Comparison of ENCODE assay signal across 14 cellular contexts in the genomic region with DNA sequence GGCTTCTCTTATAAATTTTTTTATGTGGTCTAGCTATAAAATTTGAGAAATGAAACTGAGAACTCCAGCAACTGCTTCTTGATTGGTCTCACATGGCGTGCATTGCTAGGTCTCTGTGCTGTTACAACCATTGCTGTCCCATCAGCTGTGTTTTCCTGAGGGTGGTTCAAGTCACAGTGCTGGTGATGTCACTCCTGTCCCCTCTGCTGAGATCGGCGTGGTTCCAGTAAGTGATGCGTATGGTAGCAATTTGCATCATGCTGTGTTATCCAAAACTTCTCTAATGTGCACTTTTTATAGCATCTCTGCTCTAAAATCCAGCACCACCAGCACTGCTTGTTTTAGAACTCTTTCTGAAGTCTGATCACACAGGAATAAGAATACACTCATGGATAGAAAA.
DNase-seq lines count a peak whose midpoint lies in the region; ATAC-seq and TF ChIP-seq lines count a peak whose summit lies in the region.
"Had no signal": no experiment of that assay in that cellular context is flagged by ENCODE, and none has a peak within 500 bp of the region (broad histone marks: within the 10 kb centered on the region; RNA-seq: fewer than 3 reads in every experiment).

No MANE protein-coding gene starts in this region.

- peak; percentile 68 to 74 for ATAC-seq in right cardiac atrium
- ATAC-seq: body of pancreas, GM23338 had no signal

- no peaks in the 10 kb centered on the region for H3K36me3 ChIP-seq in SU-DHL-6 (ENCODE audit: low read length)
- no peaks in the 10 kb centered on the region for H3K36me3 ChIP-seq in testis (ENCODE audit: low read depth, missing control alignments)
- H3K36me3 ChIP-seq: sigmoid colon, thoracic aorta had no signal

- WGBS in right cardiac atrium, result 74% methylated on average over 4 of the region's 4 CpGs
- 87 to 91% methylated on average over 4 of the region's 4 CpGs for WGBS in testis, 2 donors

- H2AFZ ChIP-seq in SU-DHL-6 (ENCODE audit: low read depth, low read length, severe bottlenecking), result peak overlapping the region; percentile 52
- H2AFZ ChIP-seq: GM23338 had no signal

- H3K27me3 ChIP-seq in SU-DHL-6 (ENCODE audit: low read length), result no peaks in the 10 kb centered on the region
- no peaks in the 10 kb centered on the region for H3K27me3 ChIP-seq in right cardiac atrium (ENCODE audit: control insufficient read depth, insufficient read depth)
- no peaks in the 10 kb centered on the region for H3K27me3 ChIP-seq in testis
- H3K27me3 ChIP-seq: body of pancreas, sigmoid colon had no signal

- H3K79me2 ChIP-seq in SU-DHL-6 (ENCODE audit: insufficient read depth, low read length), result no peaks in the 10 kb centered on the region

- no peaks in the 10 kb centered on the region for H3K9me3 ChIP-seq in SU-DHL-6 (ENCODE audit: insufficient read depth, low read length)
- H3K9me3 ChIP-seq in right cardiac atrium (ENCODE audit: control insufficient read depth, low read length), result no peaks in the 10 kb centered on the region
- H3K9me3 ChIP-seq in testis, result no peaks in the 10 kb centered on the region
- H3K9me3 ChIP-seq: body of pancreas, sigmoid colon, thoracic aorta had no signal

- DNase-seq in HFF-Myc (ENCODE audit: extremely low read depth, low read depth) (peak; percentile 30), right cardiac atrium (peak in 1 of 3 donors; percentile 41), testis (peak; percentile 28), superior temporal gyrus (ENCODE audit: extremely low spot score) (no peak), coronary artery (ENCODE audit: low spot score) (no peak), GM19238 (ENCODE audit: insufficient read length, low spot score) (no peak)
- DNase-seq: activated CD4-positive, alpha-beta T cell treated with anti-CD3 and anti-CD28 coated beads for 1 hour; NCI-H1436 treated with DMSO at 0.1 percent for 48 hours; NCI-H748 treated with DMSO at 0.1 percent for 48 hours; sigmoid colon had no signal

- H3K4me2 ChIP-seq in SU-DHL-6 (ENCODE audit: low read depth, low read length, poor library complexity, severe bottlenecking), result peak overlapping the region; percentile 26
- H3K4me2 ChIP-seq: GM23338 had no signal

- TF ChIP-seq POLR2A in testis (IDR thresholded peaks at IDR 0.05), result no peak

- no peak overlapping the region for H3K9ac ChIP-seq in SU-DHL-6 (ENCODE audit: low read length)

- no peaks in the 10 kb centered on the region for H4K20me1 ChIP-seq in SU-DHL-6 (ENCODE audit: low read depth, low read length)

- no peaks in the 10 kb centered on the region for H3K4me1 ChIP-seq in right cardiac atrium (ENCODE audit: control insufficient read depth, insufficient read depth, low read length)
- no peaks in the 10 kb centered on the region for H3K4me1 ChIP-seq in testis
- H3K4me1 ChIP-seq: body of pancreas, sigmoid colon had no signal

- no peak overlapping the region for H3K27ac ChIP-seq in SU-DHL-6 (ENCODE audit: low read depth, low read length)
- H3K27ac ChIP-seq in right cardiac atrium (ENCODE audit: low read length), result no peak overlapping the region
- no peak overlapping the region for H3K27ac ChIP-seq in testis
- H3K27ac ChIP-seq in coronary artery, result no peak overlapping the region
- H3K27ac ChIP-seq: body of pancreas, sigmoid colon, thoracic aorta had no signal

- H3K9me2 ChIP-seq in SU-DHL-6 (replicated peaks; ENCODE audit: insufficient read depth, low read length), result no peaks in the 10 kb centered on the region

- TF ChIP-seq CTCF in HFF-Myc (IDR thresholded peaks at IDR 0.05; ENCODE audit: low read depth, low read length, missing control alignments) (no peak), SU-DHL-6 (IDR thresholded peaks at IDR 0.05; ENCODE audit: insufficient read depth, low read length, poor library complexity, severe bottlenecking) (no peak), testis (IDR thresholded peaks at IDR 0.05) (no peak), coronary artery (IDR thresholded peaks at IDR 0.05) (no peak)

- H3K4me3 ChIP-seq in HFF-Myc (replicated peaks; ENCODE audit: low read depth, low read length), result no peak overlapping the region
- no peak overlapping the region for H3K4me3 ChIP-seq in SU-DHL-6 (ENCODE audit: insufficient read depth, low read length, poor library complexity, severe bottlenecking)
- no peak overlapping the region for H3K4me3 ChIP-seq in right cardiac atrium (ENCODE audit: low read length)
- no peak overlapping the region for H3K4me3 ChIP-seq in testis
- H3K4me3 ChIP-seq in coronary artery, result no peak overlapping the region
- H3K4me3 ChIP-seq: body of pancreas, GM23338, sigmoid colon, thoracic aorta had no signal

- no peaks in the 10 kb centered on the region for H3F3A ChIP-seq in SU-DHL-6 (ENCODE audit: insufficient read depth)

- intact Hi-C loops in right cardiac atrium (cut with DNase I), result no loop called here
- intact Hi-C loops in testis (cut with DNase I; ENCODE audit: low total_unique reads), result no loop called here

Comparison
In these comparisons a context has a peak if more than half of its experiments do, and no peak if none do; other contexts are left out.
1. DNase-seq: peak in HFF-Myc (single experiment) and testis (single experiment); none in superior temporal gyrus (single experiment), coronary artery (single experiment) and GM19238 (single experiment).